Comparison of ENCODE assay signal across 33 cellular contexts in the genomic region with DNA sequence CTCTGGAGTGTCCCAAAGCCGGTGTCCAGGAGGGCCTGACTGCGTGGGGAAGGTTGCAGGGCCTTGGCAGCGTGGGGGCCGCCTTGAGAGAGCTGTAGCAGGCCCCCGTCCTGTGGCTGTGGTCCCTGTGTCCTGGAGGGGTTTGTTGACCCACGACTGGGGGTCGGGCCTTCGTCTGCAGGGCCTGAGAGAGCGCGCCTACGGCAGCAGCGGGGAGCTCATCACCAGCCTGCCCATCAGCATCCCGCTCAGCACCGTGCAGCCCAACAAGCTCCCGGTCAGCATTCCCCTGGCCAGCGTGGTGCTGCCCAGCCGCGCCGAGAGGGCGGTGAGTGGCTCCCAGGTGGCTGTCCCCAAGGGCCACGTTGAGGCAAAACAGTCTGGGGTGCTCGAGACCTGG. TPM values are rescaled to one million over a fixed set of nuclear protein-coding genes. Genes with fewer than 3 reads are reported as not detected.
"Had no signal": no experiment of that assay in that cellular context is flagged by ENCODE, and none has a peak within 500 bp of the region (broad histone marks: within the 10 kb centered on the region; RNA-seq: fewer than 3 reads in every experiment).

No MANE protein-coding gene starts in this region.

- DNase-seq: activated CD4-positive, alpha-beta memory T cell treated with anti-CD3 and anti-CD28 coated beads for 36 hours; activated CD4-positive, alpha-beta T cell treated with anti-CD3 and anti-CD28 coated beads for 36 hours; activated CD4-positive, alpha-beta T cell treated with anti-CD3 and anti-CD28 coated beads, Interleukin-2, amount 10 ng/mL, durations not matched to agents 24 days and 14 days; activated CD4-positive, CD25-positive, alpha-beta regulatory T cell; activated CD4-positive, CD25-positive, alpha-beta regulatory T cell treated with anti-CD3 and anti-CD28 coated beads, Interleukin-2, amount 50 U/mL, for 72 hours; activated CD8-positive, alpha-beta memory T cell treated with anti-CD3 and anti-CD28 coated beads, Interleukin-2, amount 10 ng/mL, durations not matched to agents 7 days and 5 days; activated CD8-positive, alpha-beta memory T cell treated with anti-CD3 and anti-CD28 coated beads, Interleukin-2, amount 50 U/mL, for 4 hours; activated CD8-positive, alpha-beta T cell treated with anti-CD3 and anti-CD28 coated beads, Interleukin-2, amount 10 ng/mL, durations not matched to agents 7 days and 5 days; activated effector memory CD4-positive, alpha-beta T cell treated with Interleukin-2 at 50 U/mL for 16 hours; activated gamma-delta T cell treated with Interleukin-2 at 50 U/mL for 16 hours; activated naive CD4-positive, alpha-beta T cell treated with anti-CD3 and anti-CD28 coated beads, Interleukin-2, amount 50 U/mL, for 16 hours; activated naive CD4-positive, alpha-beta T cell treated with Interleukin-2 at 50 U/mL for 16 hours; activated T-cell treated with anti-CD3 and anti-CD28 coated beads, Interleukin-2, amount 50 U/mL, for 4 hours; amniotic stem cell; anterior cingulate cortex; brain microvascular endothelial cell; cortex of kidney; dermis blood vessel endothelial cell; effector CD4-positive, alpha-beta T cell; effector memory CD8-positive, alpha-beta T cell; esophagus squamous epithelium; foreskin melanocyte; heart right ventricle; T-helper 1 cell; T-helper 17 cell had no signal

- ATAC-seq: activated CD4-positive, alpha-beta T cell treated with anti-CD3 and anti-CD28 coated beads for 36 hours; activated CD8-positive, alpha-beta memory T cell treated with anti-CD3 and anti-CD28 coated beads, Interleukin-2, amount 10 ng/mL, durations not matched to agents 7 days and 5 days; activated CD8-positive, alpha-beta T cell treated with anti-CD3 and anti-CD28 coated beads, Interleukin-2, amount 10 ng/mL, durations not matched to agents 7 days and 5 days; activated T-cell treated with anti-CD3 and anti-CD28 coated beads, Interleukin-2, amount 50 U/mL, for 4 hours; activated T-helper 17 cell treated with anti-CD3 and anti-CD28 coated beads, Interleukin-2, amount 50 U/mL, for 72 hours; effector memory CD8-positive, alpha-beta T cell; gastroesophageal sphincter; heart right ventricle; T-helper 17 cell had no signal

- FAIRE-seq: astrocyte, bronchial epithelial cell, colon had no signal

- H3K27me3 Mint-ChIP-seq: activated CD4-positive, alpha-beta memory T cell treated with anti-CD3 and anti-CD28 coated beads for 36 hours; activated CD4-positive, alpha-beta T cell treated with anti-CD3 and anti-CD28 coated beads for 36 hours; activated CD4-positive, alpha-beta T cell treated with anti-CD3 and anti-CD28 coated beads, Interleukin-2, amount 10 ng/mL, durations not matched to agents 24 days and 14 days; activated CD8-positive, alpha-beta memory T cell treated with anti-CD3 and anti-CD28 coated beads, Interleukin-2, amount 10 ng/mL, durations not matched to agents 7 days and 5 days; activated naive CD8-positive, alpha-beta T cell; activated T-helper 17 cell treated with anti-CD3 and anti-CD28 coated beads, Interleukin-2, amount 50 U/mL, for 72 hours; effector memory CD8-positive, alpha-beta T cell; T-helper 17 cell had no signal

- H3K36me3 Mint-ChIP-seq: activated naive CD8-positive, alpha-beta T cell had no signal

- H3K27ac ChIP-seq: brain microvascular endothelial cell, epithelial cell of prostate, esophagus squamous epithelium, gastroesophageal sphincter, heart right ventricle had no signal

- H3K9me3 Mint-ChIP-seq: activated CD4-positive, alpha-beta memory T cell treated with anti-CD3 and anti-CD28 coated beads for 36 hours; activated CD4-positive, alpha-beta T cell treated with anti-CD3 and anti-CD28 coated beads, Interleukin-2, amount 10 ng/mL, durations not matched to agents 24 days and 14 days; activated T-cell treated with anti-CD3 and anti-CD28 coated beads, Interleukin-2, amount 50 U/mL, for 4 hours; activated T-helper 17 cell treated with anti-CD3 and anti-CD28 coated beads, Interleukin-2, amount 50 U/mL, for 72 hours; effector memory CD8-positive, alpha-beta T cell had no signal

- H3K4me3 Mint-ChIP-seq: activated CD4-positive, alpha-beta T cell treated with anti-CD3 and anti-CD28 coated beads for 36 hours; activated CD4-positive, alpha-beta T cell treated with anti-CD3 and anti-CD28 coated beads, Interleukin-2, amount 10 ng/mL, durations not matched to agents 24 days and 14 days; activated CD8-positive, alpha-beta memory T cell treated with anti-CD3 and anti-CD28 coated beads, Interleukin-2, amount 10 ng/mL, durations not matched to agents 7 days and 5 days; activated CD8-positive, alpha-beta T cell treated with anti-CD3 and anti-CD28 coated beads, Interleukin-2, amount 10 ng/mL, durations not matched to agents 7 days and 5 days; activated naive CD8-positive, alpha-beta T cell; activated T-cell treated with anti-CD3 and anti-CD28 coated beads, Interleukin-2, amount 50 U/mL, for 4 hours; activated T-helper 17 cell treated with anti-CD3 and anti-CD28 coated beads, Interleukin-2, amount 50 U/mL, for 72 hours; effector memory CD8-positive, alpha-beta T cell had no signal

- H3K27me3 ChIP-seq: brain microvascular endothelial cell, esophagus squamous epithelium, gastroesophageal sphincter, heart right ventricle had no signal

- H3K4me3 ChIP-seq: esophagus squamous epithelium, gastroesophageal sphincter, heart right ventricle had no signal

- H3K9me3 ChIP-seq: esophagus squamous epithelium, gastroesophageal sphincter, heart right ventricle had no signal

- H3K27ac Mint-ChIP-seq: activated CD4-positive, alpha-beta memory T cell treated with anti-CD3 and anti-CD28 coated beads for 36 hours; activated CD4-positive, alpha-beta T cell treated with anti-CD3 and anti-CD28 coated beads for 36 hours; activated CD8-positive, alpha-beta memory T cell treated with anti-CD3 and anti-CD28 coated beads, Interleukin-2, amount 10 ng/mL, durations not matched to agents 7 days and 5 days; activated CD8-positive, alpha-beta T cell treated with anti-CD3 and anti-CD28 coated beads, Interleukin-2, amount 10 ng/mL, durations not matched to agents 7 days and 5 days; activated T-helper 17 cell treated with anti-CD3 and anti-CD28 coated beads, Interleukin-2, amount 50 U/mL, for 72 hours; T-helper 17 cell had no signal

RNA-seq across cellular contexts. Expression of a gene that starts 38.6 kb away (rescaled TPM):
- total RNA-seq: activated CD8-positive, alpha-beta T cell treated with anti-CD3 and anti-CD28 coated beads, Interleukin-2, amount 10 ng/mL, durations not matched to agents 7 days and 5 days; bronchial epithelial cell; fibroblast of lung had no signal
- polyA plus RNA-seq: fibroblast of lung had no signal
